In the genomic region with DNA sequence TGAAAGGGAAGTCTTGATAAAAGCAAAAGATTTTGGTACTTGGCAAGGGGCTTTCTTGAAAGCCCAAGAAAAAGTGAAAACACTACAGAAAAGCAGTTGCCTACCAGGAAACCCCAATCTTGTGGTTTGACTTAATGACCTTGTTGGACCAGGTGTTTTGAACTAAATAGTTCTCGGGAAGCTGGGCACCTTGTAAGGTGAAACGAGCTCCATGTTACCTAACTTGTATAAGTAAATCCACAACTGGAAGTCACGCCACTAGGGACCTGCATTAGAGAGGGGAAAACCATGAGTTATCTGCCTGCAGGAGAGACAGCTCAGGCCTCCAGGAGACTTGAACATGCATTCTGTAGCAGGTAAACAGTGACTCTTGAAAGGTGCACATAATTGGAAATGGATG, we compare ENCODE assay signal across 17 cellular contexts.
"Had no signal": no experiment of that assay in that cellular context is flagged by ENCODE, and none has a peak within 500 bp of the region (broad histone marks: within the 10 kb centered on the region; RNA-seq: fewer than 3 reads in every experiment).

No MANE protein-coding gene starts in this region.

- ATAC-seq: esophagus mucosa; heart left ventricle; naive thymus-derived CD4-positive, alpha-beta T cell; psoas muscle; sciatic nerve; stimulated activated memory B cell treated with anti-CD40 and anti-IgM and Interleukin-4, amounts not matched to agents 10 μg/mL and 1 μg/mL and 100 μg/mL, for 72 hours had no signal

- H3K4me1 ChIP-seq: psoas muscle, spleen, transverse colon had no signal

- H3K9me3 ChIP-seq: psoas muscle, thoracic aorta, transverse colon had no signal

- H3K27ac ChIP-seq: psoas muscle, spleen, thoracic aorta, transverse colon had no signal

- DNase-seq: effector memory CD4-positive, alpha-beta T cell; heart left ventricle; hippocampal formation; kidney glomerular epithelial cell; mammary epithelial cell; naive thymus-derived CD4-positive, alpha-beta T cell; nephron progenitor cell; psoas muscle; spleen; stimulated activated CD4-positive, alpha-beta T cell treated with anti-CD3 and anti-CD28 coated beads, Interleukin-15, amount 100 ng/mL, for 24 hours; stimulated activated CD4-positive, alpha-beta T cell treated with anti-CD3 and anti-CD28 coated beads, Interleukin-1b, Interleukin-23, amount 100 ng/mL, for 48 hours; stimulated activated CD4-positive, alpha-beta T cell treated with anti-CD3 and anti-CD28 coated beads, Interleukin-4, amount 100 ng/mL, for 24 hours; transverse colon had no signal

- H3K36me3 ChIP-seq: heart left ventricle, spleen, thoracic aorta, transverse colon had no signal

- H3K4me3 ChIP-seq: heart left ventricle, psoas muscle, spleen, thoracic aorta, transverse colon had no signal

- H3K27me3 ChIP-seq: heart left ventricle, spleen, transverse colon had no signal
